In the genomic region with DNA sequence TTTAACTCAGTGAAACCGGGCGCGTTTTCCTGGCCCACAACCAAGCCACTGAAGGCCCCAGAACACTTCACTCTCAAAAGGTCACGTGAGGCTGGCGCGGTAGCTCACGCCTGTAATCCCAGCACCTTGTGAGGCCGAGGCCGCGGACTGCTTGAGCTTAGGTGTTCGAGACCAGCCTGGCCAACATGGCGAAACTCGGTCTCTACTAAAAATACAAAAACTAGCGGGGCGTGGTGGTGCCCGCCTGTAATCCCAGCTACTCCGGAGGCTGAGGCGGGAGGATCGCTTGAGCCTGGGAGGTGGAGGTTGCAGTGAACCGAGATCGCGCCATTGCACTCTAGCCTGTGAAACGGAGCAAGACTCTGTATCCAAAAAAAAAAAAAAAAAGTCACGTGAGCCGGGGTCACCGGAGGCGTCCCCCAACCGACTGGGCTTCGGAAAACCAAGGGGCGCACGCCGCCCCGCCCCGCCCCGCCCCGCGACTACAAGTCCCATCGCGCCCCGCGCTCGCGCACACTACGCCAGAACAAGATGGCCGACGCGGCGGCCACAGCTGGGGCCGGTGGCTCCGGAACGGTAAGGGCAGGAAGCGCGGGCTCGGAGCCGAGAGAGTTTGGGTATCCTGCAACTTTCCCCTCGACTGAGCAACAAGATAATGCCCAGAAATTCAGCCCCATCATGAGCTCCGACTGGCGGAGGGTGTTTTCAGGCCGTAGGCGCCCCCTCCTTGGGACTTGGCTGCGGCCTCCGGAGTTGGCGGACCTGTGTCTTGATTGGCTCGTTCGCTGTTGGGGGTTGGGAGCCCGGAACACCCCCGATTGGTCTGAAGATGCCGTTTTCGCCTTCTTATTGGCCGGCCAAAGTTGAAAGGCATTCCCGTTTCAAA, we compare ENCODE assay signal across 8 cellular contexts. TPM values are rescaled to one million over a fixed set of nuclear protein-coding genes. Genes with fewer than 3 reads are reported as not detected.
DNase-seq lines count a peak whose midpoint lies in the region; ATAC-seq and TF ChIP-seq lines count a peak whose summit lies in the region.

A gene with protein sequence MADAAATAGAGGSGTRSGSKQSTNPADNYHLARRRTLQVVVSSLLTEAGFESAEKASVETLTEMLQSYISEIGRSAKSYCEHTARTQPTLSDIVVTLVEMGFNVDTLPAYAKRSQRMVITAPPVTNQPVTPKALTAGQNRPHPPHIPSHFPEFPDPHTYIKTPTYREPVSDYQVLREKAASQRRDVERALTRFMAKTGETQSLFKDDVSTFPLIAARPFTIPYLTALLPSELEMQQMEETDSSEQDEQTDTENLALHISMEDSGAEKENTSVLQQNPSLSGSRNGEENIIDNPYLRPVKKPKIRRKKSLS (plus strand): TSS at position 514 of the 886 bp plus-strand sequence. CDS start 18 bp downstream, at position 532.

- peaks cover 12% of the 10 kb centered on the region for H3K4me1 ChIP-seq in fibroblast of lung (ENCODE audit: control insufficient read depth, extremely low read depth, insufficient read depth, low read length)

- POLR2A ChIA-PET in naive thymus-derived CD8-positive, alpha-beta T cell (lab: Charles Lee) = interaction anchor here (0.6 to 16.0 kb wide), 27 partner anchors 10 to 1226 kb away, joined by 3 to 233 read pairs (median 4); a partner anchor contains a TSS

- peak within 1 kb of the TSS; percentile 84 for H3K4me2 ChIP-seq in fibroblast of lung (ENCODE audit: extremely low read depth, insufficient read depth, low read length)

- peaks cover 16 to 83% (median 63%) of the 10 kb centered on the region in 4 donors for H3K4me1 Mint-ChIP-seq in naive thymus-derived CD8-positive, alpha-beta T cell

- no peaks in the 10 kb centered on the region for H3K27me3 Mint-ChIP-seq in naive thymus-derived CD8-positive, alpha-beta T cell

- H4K20me1 ChIP-seq in fibroblast of lung (ENCODE audit: control insufficient read depth, extremely low read depth, insufficient read depth, low read length) = no peaks in the 10 kb centered on the region

- no peaks in the 10 kb centered on the region for H3K36me3 ChIP-seq in fibroblast of lung (ENCODE audit: control insufficient read depth, insufficient read depth, low read length)

- H3K4me3 ChIP-seq in LNCaP clone FGC (ENCODE audit: low read depth, low read length) (peak within 1 kb of the TSS; percentile 77), fibroblast of lung (replicated peaks in 1 of 4; ENCODE audit: control extremely low read depth in 1 of 4, insufficient read depth in 1 of 4, low read depth in 3 of 4, low read length in 4 of 4) (peak within 1 kb of the TSS; percentile 70 to 91 (median 75))

- TF ChIP-seq CTCF in LNCaP clone FGC (IDR thresholded peaks at IDR 0.05; ENCODE audit: control insufficient read depth, extremely low read depth, insufficient read depth) (no peak), fibroblast of lung (conservative IDR thresholded peaks at IDR 0.05 in 1 of 2, IDR thresholded peaks at IDR 0.05 in 1 of 2; ENCODE audit: low read depth in 1 of 2, low read length in 2 of 2) (peak in 1 of 2 donors; percentile 2)

- H3K9ac ChIP-seq in fibroblast of lung (ENCODE audit: insufficient read depth, low read length) = peak within 1 kb of the TSS; percentile 89

- H3K27ac Mint-ChIP-seq in naive thymus-derived CD8-positive, alpha-beta T cell = peak within 1 kb of the TSS; percentile 94 to 99 (median 96)

- peak within 1 kb of the TSS; percentile 94 to 99 (median 98) for H3K4me3 Mint-ChIP-seq in naive thymus-derived CD8-positive, alpha-beta T cell

- peaks cover 21 to 58% (median 34%) of the 10 kb centered on the region in 3 donors for H3K36me3 Mint-ChIP-seq in naive thymus-derived CD8-positive, alpha-beta T cell

- no peaks in the 10 kb centered on the region for H3K9me3 Mint-ChIP-seq in naive thymus-derived CD8-positive, alpha-beta T cell

- H3K27me3 ChIP-seq in fibroblast of lung (ENCODE audit: control insufficient read depth, insufficient read depth, low read length) = peaks cover 2% of the 10 kb centered on the region

- H3K27ac ChIP-seq in fibroblast of lung (ENCODE audit: insufficient read depth, low read length) = peak within 1 kb of the TSS; percentile 92

- no peaks in the 10 kb centered on the region for H3K9me3 ChIP-seq in fibroblast of lung (ENCODE audit: control insufficient read depth, insufficient read depth, low read depth, low read length)

- H3K79me2 ChIP-seq in fibroblast of lung (ENCODE audit: control insufficient read depth, insufficient read depth, low read length) = no peaks in the 10 kb centered on the region

- peak; percentile 57 to 61 for ATAC-seq in naive thymus-derived CD8-positive, alpha-beta T cell

- DNase-seq in Daoy (ENCODE audit: low read depth) (peak; percentile 96), GOT3 (lab: John Stamatoyannopoulos, UW) (peak; percentile 84), LNCaP clone FGC (ENCODE audit: low read depth) (peak; percentile 70), RPMI8226 (peak; percentile 92), fibroblast of lung (ENCODE audit: low read depth in 2 of 2) (peak; percentile 93 to 95)
- DNase-seq in activated T-helper 1 cell treated with anti-CD3 and anti-CD28 coated beads, Interleukin-2, amount 50 U/mL, for 16 hours (ENCODE audit: low read depth in 1 of 2, low spot score in 1 of 2) = peak; percentile 76 to 79
- peak; percentile 81 to 96 (median 86) for DNase-seq in naive thymus-derived CD8-positive, alpha-beta T cell
- DNase-seq in stimulated activated naive CD4-positive, alpha-beta T cell (lab: John Stamatoyannopoulos, UW) = peak; percentile 81 to 97 (median 90)

- peak within 1 kb of the TSS; percentile 96 for H2AFZ ChIP-seq in fibroblast of lung (ENCODE audit: low read length)

RNA-seq across cellular contexts. Expression of the gene that starts here (rescaled TPM):
- 20.6 and 34.1 TPM in 2 replicates for total RNA-seq in Daoy (2014; rRNA removed; shearing (Covaris generic))
- total RNA-seq in fibroblast of lung = 12.6 and 13.9 TPM in 2 replicates
- 14.0 and 17.4 TPM in 2 replicates for polyA plus RNA-seq in fibroblast of lung
- 10.0 and 11.4 TPM in 2 replicates for polyA plus RNA-seq in fibroblast of lung (2012)
- 24.3 and 29.6 TPM in 2 replicates for polyA minus RNA-seq in fibroblast of lung (ENCODE audit: low replicate concordance)
- 10 to 100 TPM; 61.3 to 73.8 TPM for total RNA-seq in naive thymus-derived CD8-positive, alpha-beta T cell
- 10 to 100 TPM; 24.4 to 36.8 (median 28.6) TPM for polyA plus RNA-seq in naive thymus-derived CD8-positive, alpha-beta T cell

Comparison
In these comparisons a context has a peak if more than half of its experiments do, and no peak if none do; other contexts are left out.
1. Peak in every context shown above with its lines: DNase-seq, ATAC-seq, H3K4me3 ChIP-seq and H3K27ac ChIP-seq.